32 cellular contexts compared by ENCODE assay signal in genomic region chr5:142164315-142164714, GRCh38.
"Had no signal": no experiment of that assay in that cellular context is flagged by ENCODE, and none has a peak within 500 bp of the region (broad histone marks: within the 10 kb centered on the region; RNA-seq: fewer than 3 reads in every experiment).

No MANE protein-coding gene starts in this region.

- DNase-seq: activated CD4-positive, alpha-beta memory T cell treated with anti-CD3 and anti-CD28 coated beads for 36 hours; activated CD4-positive, alpha-beta T cell treated with anti-CD3 and anti-CD28 coated beads for 36 hours; activated CD4-positive, alpha-beta T cell treated with anti-CD3 and anti-CD28 coated beads, Interleukin-2, amount 10 ng/mL, durations not matched to agents 24 days and 14 days; activated CD4-positive, CD25-positive, alpha-beta regulatory T cell; activated CD4-positive, CD25-positive, alpha-beta regulatory T cell treated with anti-CD3 and anti-CD28 coated beads, Interleukin-2, amount 50 U/mL, for 72 hours; activated CD8-positive, alpha-beta memory T cell treated with anti-CD3 and anti-CD28 coated beads, Interleukin-2, amount 10 ng/mL, durations not matched to agents 7 days and 5 days; activated CD8-positive, alpha-beta memory T cell treated with anti-CD3 and anti-CD28 coated beads, Interleukin-2, amount 50 U/mL, for 4 hours; activated CD8-positive, alpha-beta T cell treated with anti-CD3 and anti-CD28 coated beads, Interleukin-2, amount 10 ng/mL, durations not matched to agents 7 days and 5 days; activated gamma-delta T cell; activated naive CD4-positive, alpha-beta T cell; activated naive CD4-positive, alpha-beta T cell treated with anti-CD3 and anti-CD28 coated beads, Interleukin-2, amount 10 ng/mL, durations not matched to agents 7 days and 5 days; activated T-cell treated with anti-CD3 and anti-CD28 coated beads, Interleukin-2, amount 50 U/mL, for 1 hour; activated T-cell treated with anti-CD3 and anti-CD28 coated beads, Interleukin-2, amount 50 U/mL, for 48 hours; amniotic stem cell; anterior cingulate cortex; brain microvascular endothelial cell; dorsolateral prefrontal cortex; effector memory CD4-positive, alpha-beta T cell; erythroblast; foreskin keratinocyte; gastrocnemius medialis; glutamatergic neuron; heart left ventricle; T-helper 1 cell; T-helper 17 cell; T1000 had no signal

- H3K27me3 ChIP-seq: brain microvascular endothelial cell, dorsolateral prefrontal cortex, esophagus muscularis mucosa, foreskin keratinocyte, gastrocnemius medialis, heart left ventricle had no signal

- H3K36me3 ChIP-seq: brain microvascular endothelial cell, esophagus muscularis mucosa, gastrocnemius medialis, heart left ventricle had no signal

- H3K4me3 ChIP-seq: coronary artery, dorsolateral prefrontal cortex, esophagus muscularis mucosa, gastrocnemius medialis, heart left ventricle had no signal

- H3K9me3 ChIP-seq: esophagus muscularis mucosa, gastrocnemius medialis, heart left ventricle had no signal

- H3K4me1 Mint-ChIP-seq: activated CD4-positive, alpha-beta T cell treated with anti-CD3 and anti-CD28 coated beads, Interleukin-2, amount 10 ng/mL, durations not matched to agents 24 days and 14 days; activated CD8-positive, alpha-beta memory T cell treated with anti-CD3 and anti-CD28 coated beads, Interleukin-2, amount 10 ng/mL, durations not matched to agents 7 days and 5 days; activated naive CD4-positive, alpha-beta T cell treated with anti-CD3 and anti-CD28 coated beads, Interleukin-2, amount 10 ng/mL, durations not matched to agents 7 days and 5 days; central memory CD8-positive, alpha-beta T cell; T-helper 17 cell had no signal

- ATAC-seq: activated CD4-positive, alpha-beta T cell treated with anti-CD3 and anti-CD28 coated beads for 36 hours; activated CD8-positive, alpha-beta memory T cell treated with anti-CD3 and anti-CD28 coated beads, Interleukin-2, amount 10 ng/mL, durations not matched to agents 7 days and 5 days; activated CD8-positive, alpha-beta T cell treated with anti-CD3 and anti-CD28 coated beads, Interleukin-2, amount 10 ng/mL, durations not matched to agents 7 days and 5 days; foreskin keratinocyte; gastrocnemius medialis; heart left ventricle; T-helper 17 cell had no signal

- H3K36me3 Mint-ChIP-seq: activated CD8-positive, alpha-beta memory T cell treated with anti-CD3 and anti-CD28 coated beads, Interleukin-2, amount 10 ng/mL, durations not matched to agents 7 days and 5 days; activated naive CD4-positive, alpha-beta T cell treated with anti-CD3 and anti-CD28 coated beads, Interleukin-2, amount 10 ng/mL, durations not matched to agents 7 days and 5 days had no signal

- H3K4me1 ChIP-seq: foreskin keratinocyte, gastrocnemius medialis had no signal

- H3K27ac Mint-ChIP-seq: activated CD4-positive, alpha-beta memory T cell treated with anti-CD3 and anti-CD28 coated beads for 36 hours; activated CD4-positive, alpha-beta T cell treated with anti-CD3 and anti-CD28 coated beads for 36 hours; activated CD4-positive, alpha-beta T cell treated with anti-CD3 and anti-CD28 coated beads, Interleukin-2, amount 10 ng/mL, durations not matched to agents 24 days and 14 days; activated CD8-positive, alpha-beta memory T cell treated with anti-CD3 and anti-CD28 coated beads, Interleukin-2, amount 10 ng/mL, durations not matched to agents 7 days and 5 days; activated CD8-positive, alpha-beta T cell treated with anti-CD3 and anti-CD28 coated beads, Interleukin-2, amount 10 ng/mL, durations not matched to agents 7 days and 5 days; activated naive CD4-positive, alpha-beta T cell treated with anti-CD3 and anti-CD28 coated beads, Interleukin-2, amount 10 ng/mL, durations not matched to agents 7 days and 5 days; activated T-helper 1 cell treated with anti-CD3 and anti-CD28 coated beads, Interleukin-12 subunit alpha, Interleukin-12 subunit beta, Interleukin-2, Interleukin-4 antibody, amounts not matched to agents 30 ng/mL and 10 ng/mL and 1 ng/mL, durations not matched to agents 14 hours and 24 hours and 36 hours; dendritic cell treated with granulocyte-macrophage colony-stimulating factor and Interleukin-4, amounts not matched to agents 40 ng/mL and 50 ng/mL, for 4 days; T-helper 17 cell; T-helper 2 cell treated with Interferon-gamma antibody and Interleukin-4, amounts not matched to agents 5 μg/mL and 100 μg/mL, for 36 hours had no signal

- H3K27ac ChIP-seq: brain microvascular endothelial cell, coronary artery, dorsolateral prefrontal cortex, esophagus muscularis mucosa, foreskin keratinocyte, gastrocnemius medialis, heart left ventricle had no signal

- H3K9me3 Mint-ChIP-seq: activated CD4-positive, alpha-beta memory T cell treated with anti-CD3 and anti-CD28 coated beads for 36 hours; activated CD4-positive, alpha-beta T cell treated with anti-CD3 and anti-CD28 coated beads, Interleukin-2, amount 10 ng/mL, durations not matched to agents 24 days and 14 days; activated naive CD4-positive, alpha-beta T cell treated with anti-CD3 and anti-CD28 coated beads, Interleukin-2, amount 10 ng/mL, durations not matched to agents 7 days and 5 days; activated T-helper 1 cell treated with anti-CD3 and anti-CD28 coated beads, Interleukin-12 subunit alpha, Interleukin-12 subunit beta, Interleukin-2, Interleukin-4 antibody, amounts not matched to agents 30 ng/mL and 10 ng/mL and 1 ng/mL, durations not matched to agents 14 hours and 24 hours and 36 hours; central memory CD8-positive, alpha-beta T cell; dendritic cell treated with granulocyte-macrophage colony-stimulating factor and Interleukin-4, amounts not matched to agents 40 ng/mL and 50 ng/mL, for 4 days; T-helper 2 cell treated with Interferon-gamma antibody and Interleukin-4, amounts not matched to agents 5 μg/mL and 100 μg/mL, for 36 hours had no signal

- H3K4me3 Mint-ChIP-seq: activated CD4-positive, alpha-beta memory T cell treated with anti-CD3 and anti-CD28 coated beads for 36 hours; activated CD4-positive, alpha-beta T cell treated with anti-CD3 and anti-CD28 coated beads for 36 hours; activated CD4-positive, alpha-beta T cell treated with anti-CD3 and anti-CD28 coated beads, Interleukin-2, amount 10 ng/mL, durations not matched to agents 24 days and 14 days; activated CD8-positive, alpha-beta memory T cell treated with anti-CD3 and anti-CD28 coated beads, Interleukin-2, amount 10 ng/mL, durations not matched to agents 7 days and 5 days; activated CD8-positive, alpha-beta T cell treated with anti-CD3 and anti-CD28 coated beads, Interleukin-2, amount 10 ng/mL, durations not matched to agents 7 days and 5 days; activated naive CD4-positive, alpha-beta T cell treated with anti-CD3 and anti-CD28 coated beads, Interleukin-2, amount 10 ng/mL, durations not matched to agents 7 days and 5 days; activated T-helper 1 cell treated with anti-CD3 and anti-CD28 coated beads, Interleukin-12 subunit alpha, Interleukin-12 subunit beta, Interleukin-2, Interleukin-4 antibody, amounts not matched to agents 30 ng/mL and 10 ng/mL and 1 ng/mL, durations not matched to agents 14 hours and 24 hours and 36 hours; central memory CD8-positive, alpha-beta T cell; dendritic cell treated with granulocyte-macrophage colony-stimulating factor and Interleukin-4, amounts not matched to agents 40 ng/mL and 50 ng/mL, for 4 days; T-helper 17 cell; T-helper 2 cell treated with Interferon-gamma antibody and Interleukin-4, amounts not matched to agents 5 μg/mL and 100 μg/mL, for 36 hours had no signal

- H3K27me3 Mint-ChIP-seq: activated CD4-positive, alpha-beta memory T cell treated with anti-CD3 and anti-CD28 coated beads for 36 hours; activated CD4-positive, alpha-beta T cell treated with anti-CD3 and anti-CD28 coated beads for 36 hours; activated CD4-positive, alpha-beta T cell treated with anti-CD3 and anti-CD28 coated beads, Interleukin-2, amount 10 ng/mL, durations not matched to agents 24 days and 14 days; activated CD8-positive, alpha-beta memory T cell treated with anti-CD3 and anti-CD28 coated beads, Interleukin-2, amount 10 ng/mL, durations not matched to agents 7 days and 5 days; central memory CD8-positive, alpha-beta T cell; T-helper 17 cell had no signal
